In genomic region chr10:92914478-92915066, GRCh38 we compare ENCODE assay signal across 8 cellular contexts.
DNase-seq lines count a peak whose midpoint lies in the region; ATAC-seq and TF ChIP-seq lines count a peak whose summit lies in the region.

No MANE protein-coding gene starts in this region.

- H3K4me3 Mint-ChIP-seq in CD8-positive, alpha-beta T cell = no peak overlapping the region

- H3K27me3 ChIP-seq in CD8-positive, alpha-beta T cell (ENCODE audit: insufficient read depth, low read length) = no peaks in the 10 kb centered on the region

- POLR2A ChIA-PET in CD8-positive, alpha-beta T cell (lab: Charles Lee) = no interaction called here

- H3K4me1 Mint-ChIP-seq in CD8-positive, alpha-beta T cell (ENCODE audit: low read depth) = no peaks in the 10 kb centered on the region

- no peak overlapping the region for H3K27ac ChIP-seq in CD8-positive, alpha-beta T cell (ENCODE audit: low read depth, low read length)

- H3K9me3 Mint-ChIP-seq in CD8-positive, alpha-beta T cell = no peaks in the 10 kb centered on the region

- CTCF ChIA-PET in CD8-positive, alpha-beta T cell (lab: Charles Lee) = interaction anchor here (1.2 to 1.7 kb wide), 4 partner anchors 9 to 42 kb away, joined by 3 to 5 read pairs (median 4); no protein-coding TSS in a partner anchor

- H3K36me3 ChIP-seq in CD8-positive, alpha-beta T cell (ENCODE audit: insufficient read depth, low read length) = peaks cover 5% of the 10 kb centered on the region

- intact Hi-C loops in CD8-positive, alpha-beta T cell (cut with DNase I, micrococcal nuclease) = no loop called here
- intact Hi-C loops in sciatic nerve (cut with DNase I) = no loop called here

- peak; percentile 78 for TF ChIP-seq CTCF in CD8-positive, alpha-beta T cell (IDR thresholded peaks at IDR 0.05)
- peak; percentile 82 for TF ChIP-seq CTCF in astrocyte of the spinal cord (IDR thresholded peaks at IDR 0.05; ENCODE audit: low read depth, low read length)

- H3K36me3 Mint-ChIP-seq in CD8-positive, alpha-beta T cell = peaks cover 29% of the 10 kb centered on the region

- peak; percentile 10 to 56 (median 33) for DNase-seq in CD8-positive, alpha-beta T cell
- DNase-seq in Jurkat, Clone E6-1 (ENCODE audit: low read depth, low spot score) = peak; percentile 47
- DNase-seq in SK-MEL-5 (ENCODE audit: low read depth, low spot score) = peak; percentile 76
- peak; percentile 54 for DNase-seq in astrocyte of the spinal cord (ENCODE audit: low read depth, low spot score)
- DNase-seq in iris pigment epithelial cell (ENCODE audit: low read depth) = peak; percentile 55
- peak; percentile 39 for DNase-seq in stimulated activated CD4-positive, alpha-beta T cell treated with anti-CD3 and anti-CD28 coated beads, Interleukin-4, amount 100 ng/mL, for 1 hour
- DNase-seq in sciatic nerve (ENCODE audit: low spot score) = no peak

- no peak overlapping the region for H3K27ac Mint-ChIP-seq in CD8-positive, alpha-beta T cell

- H3K4me1 ChIP-seq in CD8-positive, alpha-beta T cell (ENCODE audit: insufficient read depth, low read length) = no peaks in the 10 kb centered on the region

- H3K9me3 ChIP-seq in CD8-positive, alpha-beta T cell (ENCODE audit: low read length) = no peaks in the 10 kb centered on the region

- peak; percentile 81 for ATAC-seq in CD8-positive, alpha-beta T cell
- ATAC-seq in GM18907 (IDR thresholded peaks at IDR 0.05; ENCODE audit: unreplicated experiment) = peak; percentile 74
- ATAC-seq in sciatic nerve = no peak

- in situ Hi-C loops in SK-MEL-5 (cut with HindIII; ENCODE audit: low pct_unique_long_range_greater_than_20kb, low sequenced_read_pairs) (no loop called here), astrocyte of the spinal cord (cut with HindIII; ENCODE audit: low sequenced_read_pairs) (no loop called here)

- no peak overlapping the region for H3K4me3 ChIP-seq in CD8-positive, alpha-beta T cell (ENCODE audit: low read depth, low read length)
- H3K4me3 ChIP-seq in Jurkat, Clone E6-1 (ENCODE audit: low read length) = no peak overlapping the region
- no peak overlapping the region for H3K4me3 ChIP-seq in astrocyte of the spinal cord (ENCODE audit: low read depth, low read length)

- no peaks in the 10 kb centered on the region for H3K27me3 Mint-ChIP-seq in CD8-positive, alpha-beta T cell (ENCODE audit: low read depth)
